17 cellular contexts compared by ENCODE assay signal in the genomic region with DNA sequence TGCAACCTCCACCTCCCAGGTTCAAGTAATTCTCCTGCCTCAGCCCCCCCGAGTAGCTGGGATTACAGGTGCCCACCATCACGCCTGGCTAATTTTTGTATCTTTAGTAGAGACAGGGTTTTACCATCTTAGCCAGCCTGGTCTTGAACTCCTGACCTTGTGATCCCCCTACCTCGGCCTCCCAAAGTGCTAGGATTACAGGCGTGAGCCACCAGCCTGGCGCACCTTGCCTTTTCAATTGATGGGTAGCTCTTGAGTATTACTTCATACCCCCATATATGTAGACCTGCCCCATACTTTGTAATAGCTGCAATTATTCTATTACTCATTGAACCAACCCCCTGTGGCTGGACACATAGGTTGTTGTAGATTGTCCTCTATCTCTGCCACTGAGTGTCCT.
A peak's percentile ranks its signal among the peaks of the same experiment; 100 is the strongest.
DNase-seq lines count a peak whose midpoint lies in the region; ATAC-seq and TF ChIP-seq lines count a peak whose summit lies in the region.
"Had no signal": no experiment of that assay in that cellular context is flagged by ENCODE, and none has a peak within 500 bp of the region (broad histone marks: within the 10 kb centered on the region; RNA-seq: fewer than 3 reads in every experiment).

No MANE protein-coding gene starts in this region.

- intact Hi-C loops in lower leg skin (cut with DNase I; ENCODE audit: low total_unique reads) = no loop called here
- intact Hi-C loops in stomach (cut with DNase I; ENCODE audit: low total_unique reads) = no loop called here

- H3K36me3 Mint-ChIP-seq in brain = no peaks in the 10 kb centered on the region

- H3K4me3 ChIP-seq in lower leg skin (ENCODE audit: low read depth, poor library complexity, severe bottlenecking) (no peak overlapping the region), stomach (no peak overlapping the region)
- H3K4me3 ChIP-seq: GM23338 had no signal

- ATAC-seq in GM21723 (IDR thresholded peaks at IDR 0.05; ENCODE audit: unreplicated experiment) = no peak
- no peak for ATAC-seq in HG03520 (IDR thresholded peaks at IDR 0.05; ENCODE audit: unreplicated experiment)
- ATAC-seq: GM23338 had no signal

- no peaks in the 10 kb centered on the region for H3K27me3 ChIP-seq in stomach
- H3K27me3 ChIP-seq: BE2C had no signal

- H3K9me3 ChIP-seq in stomach = no peaks in the 10 kb centered on the region
- H3K9me3 ChIP-seq: BE2C had no signal

- H3K4me1 Mint-ChIP-seq in brain = peaks cover 73% of the 10 kb centered on the region

- no peak overlapping the region for H3K4me3 Mint-ChIP-seq in brain
- H3K4me3 Mint-ChIP-seq: CD4-positive, alpha-beta T cell; GM23338 had no signal

- peak overlapping the region in 3 of 5 experiments; percentile 13 to 66 (median 35) for H3K27ac Mint-ChIP-seq in brain
- H3K27ac Mint-ChIP-seq: CD4-positive, alpha-beta T cell; GM23338 had no signal

- peaks cover 0 to 2% (median 0%) of the 10 kb centered on the region in 5 experiments for H3K9me3 Mint-ChIP-seq in brain
- H3K9me3 Mint-ChIP-seq: CD4-positive, alpha-beta T cell had no signal

- TF ChIP-seq CTCF in brain (conservative IDR thresholded peaks at IDR 0.05) = no peak
- TF ChIP-seq CTCF in lower leg skin (IDR thresholded peaks at IDR 0.05) = no peak
- TF ChIP-seq CTCF in stomach (IDR thresholded peaks at IDR 0.05) = no peak

- H3K27ac ChIP-seq in stomach = no peak overlapping the region

- TF ChIP-seq EP300 in stomach (IDR thresholded peaks at IDR 0.05) = no peak

- H3K36me3 ChIP-seq in stomach = peaks cover 0 to 47% (median 38%) of the 10 kb centered on the region in 4 donors
- H3K36me3 ChIP-seq: BE2C had no signal

- peaks cover 0 to 10% (median 8%) of the 10 kb centered on the region in 4 donors for H3K4me1 ChIP-seq in stomach
- H3K4me1 ChIP-seq: BE2C had no signal

- H3K27me3 Mint-ChIP-seq in brain = peaks cover 4% of the 10 kb centered on the region
- H3K27me3 Mint-ChIP-seq: CD4-positive, alpha-beta T cell had no signal

- 96 to 98% methylated on average over 5 of the region's 5 CpGs for WGBS in lower leg skin, 2 donors
- 91 to 97% (median 94%) methylated on average over 5 of the region's 5 CpGs for WGBS in stomach, 5 donors

- TF ChIP-seq POLR2A in lower leg skin (IDR thresholded peaks at IDR 0.05) (no peak), stomach (IDR thresholded peaks at IDR 0.05) (no peak)

- DNase-seq in M059J (ENCODE audit: low read depth) (peak; percentile 28), lower leg skin (ENCODE audit: low spot score in 2 of 2) (peak; percentile 3 to 79), stomach (peak; percentile 11)
- DNase-seq in activated CD4-positive, alpha-beta T cell treated with anti-CD3 and anti-CD28 coated beads, Interleukin-2, amount 50 U/mL, for 1 hour = no peak
- DNase-seq: BE2C; CD4-positive, alpha-beta T cell; KG1; NCI-H1092; NCI-H146; NCI-H2081 treated with DMSO at 0.1 percent for 48 hours; NCI-H510A; NCI-H774; RPMI8226 had no signal
